In the genomic region with DNA sequence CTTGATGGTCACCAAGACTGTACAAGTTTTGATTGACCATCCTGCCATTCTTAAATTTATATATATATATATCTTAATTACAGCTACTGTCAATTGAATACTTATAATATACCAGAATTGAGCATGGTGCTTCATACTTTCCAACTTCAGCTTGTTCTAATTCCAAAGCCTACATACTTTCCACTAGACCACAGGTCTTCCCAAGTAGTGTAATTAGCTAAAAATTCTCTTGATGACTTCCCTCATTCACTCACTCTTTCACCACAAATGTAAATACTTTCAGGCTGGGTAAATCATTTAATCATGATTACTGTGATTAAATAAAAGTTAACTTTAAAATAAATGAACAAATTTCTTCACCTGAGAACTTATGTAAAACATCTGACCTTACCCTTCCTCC, we compare ENCODE assay signal across 1 cellular context.
TF ChIP-seq lines count a peak whose summit lies in the region.

No MANE protein-coding gene starts in this region.

TF ChIP-seq in GM23338, 12 proteins besides CTCF, POLR2A, EP300 and RAD21:
- TF ChIP-seq, protein P1, sequence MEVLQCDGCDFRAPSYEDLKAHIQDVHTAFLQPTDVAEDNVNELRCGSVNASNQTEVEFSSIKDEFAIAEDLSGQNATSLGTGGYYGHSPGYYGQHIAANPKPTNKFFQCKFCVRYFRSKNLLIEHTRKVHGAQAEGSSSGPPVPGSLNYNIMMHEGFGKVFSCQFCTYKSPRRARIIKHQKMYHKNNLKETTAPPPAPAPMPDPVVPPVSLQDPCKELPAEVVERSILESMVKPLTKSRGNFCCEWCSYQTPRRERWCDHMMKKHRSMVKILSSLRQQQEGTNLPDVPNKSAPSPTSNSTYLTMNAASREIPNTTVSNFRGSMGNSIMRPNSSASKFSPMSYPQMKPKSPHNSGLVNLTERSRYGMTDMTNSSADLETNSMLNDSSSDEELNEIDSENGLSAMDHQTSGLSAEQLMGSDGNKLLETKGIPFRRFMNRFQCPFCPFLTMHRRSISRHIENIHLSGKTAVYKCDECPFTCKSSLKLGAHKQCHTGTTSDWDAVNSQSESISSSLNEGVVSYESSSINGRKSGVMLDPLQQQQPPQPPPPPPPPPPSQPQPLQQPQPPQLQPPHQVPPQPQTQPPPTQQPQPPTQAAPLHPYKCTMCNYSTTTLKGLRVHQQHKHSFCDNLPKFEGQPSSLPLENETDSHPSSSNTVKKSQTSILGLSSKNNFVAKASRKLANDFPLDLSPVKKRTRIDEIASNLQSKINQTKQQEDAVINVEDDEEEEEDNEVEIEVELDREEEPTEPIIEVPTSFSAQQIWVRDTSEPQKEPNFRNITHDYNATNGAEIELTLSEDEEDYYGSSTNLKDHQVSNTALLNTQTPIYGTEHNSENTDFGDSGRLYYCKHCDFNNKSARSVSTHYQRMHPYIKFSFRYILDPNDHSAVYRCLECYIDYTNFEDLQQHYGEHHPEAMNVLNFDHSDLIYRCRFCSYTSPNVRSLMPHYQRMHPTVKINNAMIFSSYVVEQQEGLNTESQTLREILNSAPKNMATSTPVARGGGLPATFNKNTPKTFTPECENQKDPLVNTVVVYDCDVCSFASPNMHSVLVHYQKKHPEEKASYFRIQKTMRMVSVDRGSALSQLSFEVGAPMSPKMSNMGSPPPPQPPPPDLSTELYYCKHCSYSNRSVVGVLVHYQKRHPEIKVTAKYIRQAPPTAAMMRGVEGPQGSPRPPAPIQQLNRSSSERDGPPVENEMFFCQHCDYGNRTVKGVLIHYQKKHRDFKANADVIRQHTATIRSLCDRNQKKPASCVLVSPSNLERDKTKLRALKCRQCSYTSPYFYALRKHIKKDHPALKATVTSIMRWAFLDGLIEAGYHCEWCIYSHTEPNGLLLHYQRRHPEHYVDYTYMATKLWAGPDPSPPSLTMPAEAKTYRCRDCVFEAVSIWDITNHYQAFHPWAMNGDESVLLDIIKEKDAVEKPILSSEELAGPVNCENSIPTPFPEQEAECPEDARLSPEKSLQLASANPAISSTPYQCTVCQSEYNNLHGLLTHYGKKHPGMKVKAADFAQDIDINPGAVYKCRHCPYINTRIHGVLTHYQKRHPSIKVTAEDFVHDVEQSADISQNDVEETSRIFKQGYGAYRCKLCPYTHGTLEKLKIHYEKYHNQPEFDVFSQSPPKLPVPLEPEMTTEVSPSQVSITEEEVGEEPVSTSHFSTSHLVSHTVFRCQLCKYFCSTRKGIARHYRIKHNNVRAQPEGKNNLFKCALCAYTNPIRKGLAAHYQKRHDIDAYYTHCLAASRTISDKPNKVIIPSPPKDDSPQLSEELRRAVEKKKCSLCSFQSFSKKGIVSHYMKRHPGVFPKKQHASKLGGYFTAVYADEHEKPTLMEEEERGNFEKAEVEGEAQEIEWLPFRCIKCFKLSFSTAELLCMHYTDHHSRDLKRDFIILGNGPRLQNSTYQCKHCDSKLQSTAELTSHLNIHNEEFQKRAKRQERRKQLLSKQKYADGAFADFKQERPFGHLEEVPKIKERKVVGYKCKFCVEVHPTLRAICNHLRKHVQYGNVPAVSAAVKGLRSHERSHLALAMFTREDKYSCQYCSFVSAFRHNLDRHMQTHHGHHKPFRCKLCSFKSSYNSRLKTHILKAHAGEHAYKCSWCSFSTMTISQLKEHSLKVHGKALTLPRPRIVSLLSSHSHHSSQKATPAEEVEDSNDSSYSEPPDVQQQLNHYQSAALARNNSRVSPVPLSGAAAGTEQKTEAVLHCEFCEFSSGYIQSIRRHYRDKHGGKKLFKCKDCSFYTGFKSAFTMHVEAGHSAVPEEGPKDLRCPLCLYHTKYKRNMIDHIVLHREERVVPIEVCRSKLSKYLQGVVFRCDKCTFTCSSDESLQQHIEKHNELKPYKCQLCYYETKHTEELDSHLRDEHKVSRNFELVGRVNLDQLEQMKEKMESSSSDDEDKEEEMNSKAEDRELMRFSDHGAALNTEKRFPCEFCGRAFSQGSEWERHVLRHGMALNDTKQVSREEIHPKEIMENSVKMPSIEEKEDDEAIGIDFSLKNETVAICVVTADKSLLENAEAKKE (CRISPR knock-in tag; IDR thresholded peaks at IDR 0.05), result no peak
- TF ChIP-seq EZH2phosphoT487 (IDR thresholded peaks at IDR 0.05; ENCODE audit: unreplicated experiment) (no peak), ZNF114 (CRISPR knock-in tag; IDR thresholded peaks at IDR 0.05) (no peak), EZH2 (IDR thresholded peaks at IDR 0.05; ENCODE audit: low read depth, unreplicated experiment) (no peak), ZNF331 (CRISPR knock-in tag; IDR thresholded peaks at IDR 0.05; ENCODE audit: low read depth) (no peak), JUNB (IDR thresholded peaks at IDR 0.05; ENCODE audit: unreplicated experiment) (no peak), STAT1 (IDR thresholded peaks at IDR 0.05; ENCODE audit: unreplicated experiment) (no peak)
- TF ChIP-seq, protein P2, sequence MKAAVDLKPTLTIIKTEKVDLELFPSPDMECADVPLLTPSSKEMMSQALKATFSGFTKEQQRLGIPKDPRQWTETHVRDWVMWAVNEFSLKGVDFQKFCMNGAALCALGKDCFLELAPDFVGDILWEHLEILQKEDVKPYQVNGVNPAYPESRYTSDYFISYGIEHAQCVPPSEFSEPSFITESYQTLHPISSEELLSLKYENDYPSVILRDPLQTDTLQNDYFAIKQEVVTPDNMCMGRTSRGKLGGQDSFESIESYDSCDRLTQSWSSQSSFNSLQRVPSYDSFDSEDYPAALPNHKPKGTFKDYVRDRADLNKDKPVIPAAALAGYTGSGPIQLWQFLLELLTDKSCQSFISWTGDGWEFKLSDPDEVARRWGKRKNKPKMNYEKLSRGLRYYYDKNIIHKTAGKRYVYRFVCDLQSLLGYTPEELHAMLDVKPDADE (IDR thresholded peaks at IDR 0.05), result no peak
- TF ChIP-seq, protein P3, sequence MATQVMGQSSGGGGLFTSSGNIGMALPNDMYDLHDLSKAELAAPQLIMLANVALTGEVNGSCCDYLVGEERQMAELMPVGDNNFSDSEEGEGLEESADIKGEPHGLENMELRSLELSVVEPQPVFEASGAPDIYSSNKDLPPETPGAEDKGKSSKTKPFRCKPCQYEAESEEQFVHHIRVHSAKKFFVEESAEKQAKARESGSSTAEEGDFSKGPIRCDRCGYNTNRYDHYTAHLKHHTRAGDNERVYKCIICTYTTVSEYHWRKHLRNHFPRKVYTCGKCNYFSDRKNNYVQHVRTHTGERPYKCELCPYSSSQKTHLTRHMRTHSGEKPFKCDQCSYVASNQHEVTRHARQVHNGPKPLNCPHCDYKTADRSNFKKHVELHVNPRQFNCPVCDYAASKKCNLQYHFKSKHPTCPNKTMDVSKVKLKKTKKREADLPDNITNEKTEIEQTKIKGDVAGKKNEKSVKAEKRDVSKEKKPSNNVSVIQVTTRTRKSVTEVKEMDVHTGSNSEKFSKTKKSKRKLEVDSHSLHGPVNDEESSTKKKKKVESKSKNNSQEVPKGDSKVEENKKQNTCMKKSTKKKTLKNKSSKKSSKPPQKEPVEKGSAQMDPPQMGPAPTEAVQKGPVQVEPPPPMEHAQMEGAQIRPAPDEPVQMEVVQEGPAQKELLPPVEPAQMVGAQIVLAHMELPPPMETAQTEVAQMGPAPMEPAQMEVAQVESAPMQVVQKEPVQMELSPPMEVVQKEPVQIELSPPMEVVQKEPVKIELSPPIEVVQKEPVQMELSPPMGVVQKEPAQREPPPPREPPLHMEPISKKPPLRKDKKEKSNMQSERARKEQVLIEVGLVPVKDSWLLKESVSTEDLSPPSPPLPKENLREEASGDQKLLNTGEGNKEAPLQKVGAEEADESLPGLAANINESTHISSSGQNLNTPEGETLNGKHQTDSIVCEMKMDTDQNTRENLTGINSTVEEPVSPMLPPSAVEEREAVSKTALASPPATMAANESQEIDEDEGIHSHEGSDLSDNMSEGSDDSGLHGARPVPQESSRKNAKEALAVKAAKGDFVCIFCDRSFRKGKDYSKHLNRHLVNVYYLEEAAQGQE (IDR thresholded peaks at IDR 0.05; ENCODE audit: unreplicated experiment), result no peak
